In the genomic region with DNA sequence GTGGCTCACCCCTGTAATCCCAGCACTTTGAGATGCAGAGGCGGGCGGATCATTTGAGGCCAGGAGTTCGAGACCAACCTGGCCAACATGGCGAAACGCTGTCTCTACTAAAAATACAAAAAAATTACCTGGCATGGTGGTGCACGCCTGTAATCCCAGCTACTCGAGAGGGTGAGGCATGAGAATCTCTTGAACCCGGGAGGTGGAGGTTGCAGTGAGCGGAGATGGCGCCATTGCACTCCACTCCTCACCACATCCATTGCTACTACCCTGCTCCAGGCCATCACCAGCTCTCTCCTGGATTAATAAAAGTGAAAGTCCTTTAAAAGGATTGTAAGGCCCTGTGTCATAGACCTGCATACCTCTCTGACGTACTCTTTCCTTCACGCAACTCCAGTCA, we compare ENCODE assay signal across 9 cellular contexts.
DNase-seq lines count a peak whose midpoint lies in the region; ATAC-seq and TF ChIP-seq lines count a peak whose summit lies in the region.
"Had no signal": no experiment of that assay in that cellular context is flagged by ENCODE, and none has a peak within 500 bp of the region (broad histone marks: within the 10 kb centered on the region; RNA-seq: fewer than 3 reads in every experiment).

No MANE protein-coding gene starts in this region.

- peak overlapping the region; percentile 79 for H3K4me3 ChIP-seq in GM12865 (ENCODE audit: low read depth, low read length)
- H3K4me3 ChIP-seq in epithelial cell of proximal tubule (ENCODE audit: low read depth, low read length): peak overlapping the region; percentile 99
- H3K4me3 ChIP-seq in retinal pigment epithelial cell (ENCODE audit: low read length): peak overlapping the region; percentile 94

- ATAC-seq in GM19452 (IDR thresholded peaks at IDR 0.05; ENCODE audit: unreplicated experiment): no peak

- TF ChIP-seq CTCF in GM12865 (IDR thresholded peaks at IDR 0.05; ENCODE audit: insufficient read depth, low read depth, low read length, missing control alignments): no peak
- TF ChIP-seq CTCF in epithelial cell of proximal tubule (conservative IDR thresholded peaks at IDR 0.05; ENCODE audit: low read depth, low read length): no peak
- TF ChIP-seq CTCF in retinal pigment epithelial cell (conservative IDR thresholded peaks at IDR 0.05; ENCODE audit: low read depth, low read length): no peak

- DNase-seq in GM12865 (ENCODE audit: low read depth) (no peak), RKO (ENCODE audit: low spot score) (peak; percentile 13), epithelial cell of proximal tubule (ENCODE audit: low read depth) (no peak), retinal pigment epithelial cell (ENCODE audit: low read depth) (no peak), NCI-H2029 treated with DMSO at 0.1 percent for 48 hours (lab: John Stamatoyannopoulos, UW) (no peak), dedifferentiated amniotic fluid mesenchymal stem cell (ENCODE audit: extremely low spot score) (no peak), OCI-M2 (lab: John Stamatoyannopoulos, UW; ENCODE audit: unreplicated experiment) (no peak)
- DNase-seq: Right ventricle myocardium superior had no signal
